In the genomic region with DNA sequence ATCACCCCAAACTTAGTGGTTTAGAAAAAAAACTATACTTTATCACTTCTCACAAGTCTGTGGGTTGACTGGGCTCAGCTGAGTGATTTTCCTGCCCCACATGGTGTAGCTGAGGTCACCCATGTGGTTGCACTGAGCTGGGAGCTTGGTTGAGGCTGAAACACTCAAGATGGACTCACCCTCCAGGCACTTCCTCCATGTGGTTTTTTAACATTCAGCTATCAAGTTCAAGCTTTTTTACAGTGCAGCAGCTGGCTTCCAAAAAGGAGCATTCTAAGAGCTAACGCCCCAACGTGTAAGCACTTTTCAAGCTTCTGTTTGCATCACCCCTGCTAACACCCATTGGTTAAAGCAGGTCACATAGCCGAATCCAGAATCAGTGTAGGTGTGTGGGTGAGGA, we compare ENCODE assay signal across 8 cellular contexts.
DNase-seq lines count a peak whose midpoint lies in the region; ATAC-seq and TF ChIP-seq lines count a peak whose summit lies in the region.

No MANE protein-coding gene starts in this region.

- ATAC-seq in HG03521 (IDR thresholded peaks at IDR 0.05; ENCODE audit: unreplicated experiment) (peak; percentile 76), esophagus mucosa (no peak)
- peak; percentile 63 for ATAC-seq in activated CD8-positive, alpha-beta T cell treated with anti-CD3 and anti-CD28 coated beads, Interleukin-2, amount 10 ng/mL, durations not matched to agents 7 days and 5 days

- H3K9me3 ChIP-seq in smooth muscle cell (replicated peaks; ENCODE audit: low read depth), result no peaks in the 10 kb centered on the region

- no peaks in the 10 kb centered on the region for H4K20me1 ChIP-seq in smooth muscle cell (ENCODE audit: low read depth)

- no peak overlapping the region for H3K4me3 Mint-ChIP-seq in activated CD8-positive, alpha-beta T cell treated with anti-CD3 and anti-CD28 coated beads, Interleukin-2, amount 10 ng/mL, durations not matched to agents 7 days and 5 days

- H3K9me3 Mint-ChIP-seq in activated CD8-positive, alpha-beta T cell treated with anti-CD3 and anti-CD28 coated beads, Interleukin-2, amount 10 ng/mL, durations not matched to agents 7 days and 5 days (ENCODE audit: insufficient read depth), result peaks cover 4% of the 10 kb centered on the region

- peak overlapping the region; percentile 8 for H3K27ac Mint-ChIP-seq in activated CD8-positive, alpha-beta T cell treated with anti-CD3 and anti-CD28 coated beads, Interleukin-2, amount 10 ng/mL, durations not matched to agents 7 days and 5 days

- POLR2A ChIA-PET in activated CD8-positive, alpha-beta T cell treated with anti-CD3 and anti-CD28 coated beads, Interleukin-2, amount 10 ng/mL, durations not matched to agents 7 days and 5 days (lab: Charles Lee), result no interaction called here

- DNase-seq in EH (ENCODE audit: low read depth), result peak; percentile 96
- peak; percentile 35 for DNase-seq in GM20000 (ENCODE audit: low spot score)
- DNase-seq in activated CD8-positive, alpha-beta T cell treated with anti-CD3 and anti-CD28 coated beads, Interleukin-2, amount 10 ng/mL, durations not matched to agents 7 days and 5 days, result peak; percentile 60
- DNase-seq in smooth muscle cell (lab: John Stamatoyannopoulos, UW; ENCODE audit: unreplicated experiment), result no peak
- no peak for DNase-seq in GOT3 (lab: John Stamatoyannopoulos, UW)
- no peak for DNase-seq in cerebellar nuclear complex (lab: John Stamatoyannopoulos, UW)

- no peak overlapping the region for H2AFZ ChIP-seq in smooth muscle cell (ENCODE audit: low read depth)

- peak overlapping the region; percentile 18 for H3K27ac ChIP-seq in smooth muscle cell (ENCODE audit: low read depth)

- peaks cover 16% of the 10 kb centered on the region for H3K4me1 Mint-ChIP-seq in activated CD8-positive, alpha-beta T cell treated with anti-CD3 and anti-CD28 coated beads, Interleukin-2, amount 10 ng/mL, durations not matched to agents 7 days and 5 days (ENCODE audit: low read depth)

- H3K27me3 ChIP-seq in smooth muscle cell (ENCODE audit: low read depth), result no peaks in the 10 kb centered on the region

- no peaks in the 10 kb centered on the region for H3K79me2 ChIP-seq in smooth muscle cell (ENCODE audit: low read depth)

- peaks cover 3% of the 10 kb centered on the region for H3K36me3 Mint-ChIP-seq in activated CD8-positive, alpha-beta T cell treated with anti-CD3 and anti-CD28 coated beads, Interleukin-2, amount 10 ng/mL, durations not matched to agents 7 days and 5 days (ENCODE audit: low read depth)

- no peaks in the 10 kb centered on the region for H3K36me3 ChIP-seq in smooth muscle cell (ENCODE audit: low read depth)

- CTCF ChIA-PET in activated CD8-positive, alpha-beta T cell treated with anti-CD3 and anti-CD28 coated beads, Interleukin-2, amount 10 ng/mL, durations not matched to agents 7 days and 5 days (lab: Charles Lee), result interaction anchor here (1.1 kb wide), 1 partner anchor 10 kb away, joined by 3 read pairs; no protein-coding TSS in a partner anchor

- TF ChIP-seq CTCF in GM20000 (IDR thresholded peaks at IDR 0.05; ENCODE audit: extremely low read depth, missing control alignments), result no peak
- TF ChIP-seq CTCF in smooth muscle cell (IDR thresholded peaks at IDR 0.05; ENCODE audit: borderline replicate concordance, insufficient read depth, poor library complexity, severe bottlenecking), result no peak

- 39% methylated on average over 3 of the region's 3 CpGs for WGBS in smooth muscle cell (ENCODE audit: low lambda C conversion rate)

- H3K4me3 ChIP-seq in smooth muscle cell, result no peak overlapping the region

- no peaks in the 10 kb centered on the region for H3F3A ChIP-seq in smooth muscle cell (ENCODE audit: low read depth)

- H3K4me2 ChIP-seq in smooth muscle cell, result peak overlapping the region; percentile 43

- no peaks in the 10 kb centered on the region for H3K4me1 ChIP-seq in smooth muscle cell (ENCODE audit: low read depth)

- peaks cover 16% of the 10 kb centered on the region for H3K27me3 Mint-ChIP-seq in activated CD8-positive, alpha-beta T cell treated with anti-CD3 and anti-CD28 coated beads, Interleukin-2, amount 10 ng/mL, durations not matched to agents 7 days and 5 days (ENCODE audit: low read depth)

- no peak overlapping the region for H3K9ac ChIP-seq in smooth muscle cell (ENCODE audit: low read depth)

Comparison
In these comparisons a context has a peak if more than half of its experiments do, and no peak if none do; other contexts are left out.
1. DNase-seq: peak in EH (single experiment), GM20000 (single experiment) and activated CD8-positive, alpha-beta T cell treated with anti-CD3 and anti-CD28 coated beads, Interleukin-2, amount 10 ng/mL, durations not matched to agents 7 days and 5 days (single experiment); none in smooth muscle cell (single experiment), GOT3 (single experiment) and cerebellar nuclear complex (0 of 2).